ENCODE assay signal across 14 cellular contexts in genomic region chr3:136385457-136385856, GRCh38.
DNase-seq lines count a peak whose midpoint lies in the region; ATAC-seq lines count a peak whose summit lies in the region.
"Had no signal": no experiment of that assay in that cellular context is flagged by ENCODE, and none has a peak within 500 bp of the region (broad histone marks: within the 10 kb centered on the region; RNA-seq: fewer than 3 reads in every experiment).

No MANE protein-coding gene starts in this region.

- ATAC-seq in GM18499 (IDR thresholded peaks at IDR 0.05; ENCODE audit: insufficient read depth, unreplicated experiment) (peak; percentile 56), GM19351 (IDR thresholded peaks at IDR 0.05; ENCODE audit: unreplicated experiment) (peak; percentile 88), HG02678 (IDR thresholded peaks at IDR 0.05; ENCODE audit: unreplicated experiment) (peak; percentile 89), HG03565 (IDR thresholded peaks at IDR 0.05; ENCODE audit: unreplicated experiment) (peak; percentile 90)
- ATAC-seq: stimulated activated memory B cell treated with anti-CD40 and anti-IgM and Interleukin-4, amounts not matched to agents 10 μg/mL and 1 μg/mL and 100 μg/mL, for 72 hours had no signal

- DNase-seq in H7 (no peak), NCI-H510A (lab: John Stamatoyannopoulos, UW) (no peak), SKM-1 treated with dmso at 0.1 percent for 144 hours (lab: John Stamatoyannopoulos, UW; ENCODE audit: unreplicated experiment) (no peak), T-helper 9 cell (no peak)
- DNase-seq: activated naive CD8-positive, alpha-beta T cell treated with anti-CD3 and anti-CD28 coated beads for 36 hours; glutamatergic neuron; kidney glomerular epithelial cell; NCI-H526 treated with DMSO at 0.1 percent for 48 hours; Right ventricle myocardium superior had no signal

- H3K36me3 ChIP-seq in H7 (replicated peaks; ENCODE audit: control insufficient read depth, insufficient read depth, low read length) = no peaks in the 10 kb centered on the region

- H3K27me3 ChIP-seq in H7 (ENCODE audit: control insufficient read depth, insufficient read depth, low read length) = no peaks in the 10 kb centered on the region

- H3K4me3 ChIP-seq in H7 (ENCODE audit: insufficient read depth, low read depth, low read length) = no peak overlapping the region
